9 cellular contexts compared by ENCODE assay signal in genomic region chr20:64064145-64064698, GRCh38. TPM values are rescaled to one million over a fixed set of nuclear protein-coding genes. Genes with fewer than 3 reads are reported as not detected.
DNase-seq lines count a peak whose midpoint lies in the region; ATAC-seq and TF ChIP-seq lines count a peak whose summit lies in the region.
"Had no signal": no experiment of that assay in that cellular context is flagged by ENCODE, and none has a peak within 500 bp of the region (broad histone marks: within the 10 kb centered on the region; RNA-seq: fewer than 3 reads in every experiment).

No MANE protein-coding gene starts in this region.

- H3K27ac ChIP-seq in iPS-18a (ENCODE audit: low read length) (no peak overlapping the region), thoracic aorta (peak overlapping the region; percentile 68 to 72)

- H3K9me3 ChIP-seq in iPS-18a (ENCODE audit: control insufficient read depth, low read depth, low read length) (no peaks in the 10 kb centered on the region), thoracic aorta (no peaks in the 10 kb centered on the region)

- intact Hi-C loops in posterior cingulate gyrus (cut with DNase I): loop anchor here (5.0 kb wide), 2 partner anchors 82 to 167 kb away; partner anchors contain the start of genes DNAJC5 and PRPF6

- H3K36me3 ChIP-seq in iPS-18a (ENCODE audit: control insufficient read depth, low read depth, low read length) (no peaks in the 10 kb centered on the region), thoracic aorta (peaks cover 4% of the 10 kb centered on the region)

- H3K4me1 ChIP-seq in iPS-18a (ENCODE audit: control insufficient read depth, low read depth, low read length): no peaks in the 10 kb centered on the region
- peaks cover 18 to 24% of the 10 kb centered on the region in 2 donors for H3K4me1 ChIP-seq in thoracic aorta (ENCODE audit: control insufficient read depth in 1 of 2, low read depth in 2 of 2)

- H3K9ac ChIP-seq in iPS-18a (ENCODE audit: low read length): no peak overlapping the region

- no peaks in the 10 kb centered on the region for H3K27me3 Mint-ChIP-seq in activated CD8-positive, alpha-beta memory T cell treated with anti-CD3 and anti-CD28 coated beads, Interleukin-2, amount 10 ng/mL, durations not matched to agents 7 days and 5 days
- H3K27me3 Mint-ChIP-seq in activated CD4-positive, alpha-beta memory T cell treated with anti-CD3 and anti-CD28 coated beads, Interleukin-2, amount 10 ng/mL, durations not matched to agents 7 days and 5 days: no peaks in the 10 kb centered on the region

- H3K4me1 Mint-ChIP-seq in activated CD8-positive, alpha-beta memory T cell treated with anti-CD3 and anti-CD28 coated beads, Interleukin-2, amount 10 ng/mL, durations not matched to agents 7 days and 5 days: peaks cover 57% of the 10 kb centered on the region
- H3K4me1 Mint-ChIP-seq in activated CD4-positive, alpha-beta memory T cell treated with anti-CD3 and anti-CD28 coated beads, Interleukin-2, amount 10 ng/mL, durations not matched to agents 7 days and 5 days: peaks cover 65% of the 10 kb centered on the region

- H3K4me3 Mint-ChIP-seq in activated CD8-positive, alpha-beta memory T cell treated with anti-CD3 and anti-CD28 coated beads, Interleukin-2, amount 10 ng/mL, durations not matched to agents 7 days and 5 days: peak overlapping the region; percentile 85
- peak overlapping the region; percentile 82 for H3K4me3 Mint-ChIP-seq in activated CD4-positive, alpha-beta memory T cell treated with anti-CD3 and anti-CD28 coated beads, Interleukin-2, amount 10 ng/mL, durations not matched to agents 7 days and 5 days

- no peak for ATAC-seq in activated CD8-positive, alpha-beta memory T cell treated with anti-CD3 and anti-CD28 coated beads, Interleukin-2, amount 10 ng/mL, durations not matched to agents 7 days and 5 days
- ATAC-seq in thoracic aorta (ENCODE audit: insufficient number of reproducible peaks, low FRiP score, low read depth): no peak

- no peaks in the 10 kb centered on the region for H3K9me3 Mint-ChIP-seq in activated CD8-positive, alpha-beta memory T cell treated with anti-CD3 and anti-CD28 coated beads, Interleukin-2, amount 10 ng/mL, durations not matched to agents 7 days and 5 days (ENCODE audit: low read depth)
- no peaks in the 10 kb centered on the region for H3K9me3 Mint-ChIP-seq in activated CD4-positive, alpha-beta memory T cell treated with anti-CD3 and anti-CD28 coated beads, Interleukin-2, amount 10 ng/mL, durations not matched to agents 7 days and 5 days

- no peak for DNase-seq in activated CD8-positive, alpha-beta memory T cell treated with anti-CD3 and anti-CD28 coated beads, Interleukin-2, amount 10 ng/mL, durations not matched to agents 7 days and 5 days
- DNase-seq in activated CD8-positive, alpha-beta memory T cell treated with anti-CD3 and anti-CD28 coated beads, Interleukin-2, amount 50 U/mL, for 48 hours: no peak
- no peak for DNase-seq in activated CD4-positive, alpha-beta memory T cell treated with anti-CD3 and anti-CD28 coated beads, Interleukin-2, amount 10 ng/mL, durations not matched to agents 7 days and 5 days
- no peak for DNase-seq in thoracic aorta (ENCODE audit: low spot score)
- no peak for DNase-seq in kidney glomerular epithelial cell (lab: John Stamatoyannopoulos, UW)
- DNase-seq in GM19238 (ENCODE audit: insufficient read length, low spot score): no peak
- no peak for DNase-seq in posterior cingulate gyrus

- peak overlapping the region; percentile 73 for H3K4me3 ChIP-seq in iPS-18a (ENCODE audit: low read length)
- H3K4me3 ChIP-seq in thoracic aorta: peak overlapping the region; percentile 93

- CTCF ChIA-PET in activated CD8-positive, alpha-beta memory T cell treated with anti-CD3 and anti-CD28 coated beads, Interleukin-2, amount 10 ng/mL, durations not matched to agents 7 days and 5 days (lab: Charles Lee): interaction anchor here (1.0 to 7.1 kb wide), 4 partner anchors 9 to 84 kb away, joined by 3 to 63 read pairs (median 14); partner anchors contain the start of genes OPRL1, RGS19 and SAMD10
- CTCF ChIA-PET in activated CD4-positive, alpha-beta memory T cell treated with anti-CD3 and anti-CD28 coated beads, Interleukin-2, amount 10 ng/mL, durations not matched to agents 7 days and 5 days (lab: Charles Lee): no interaction called here

- H3K27me3 ChIP-seq in iPS-18a (ENCODE audit: control insufficient read depth, insufficient read depth, low read length) (no peaks in the 10 kb centered on the region), thoracic aorta (replicated peaks; ENCODE audit: insufficient read depth) (no peaks in the 10 kb centered on the region)

- TF ChIP-seq CTCF in thoracic aorta (IDR thresholded peaks at IDR 0.05): no peak

- H3K27ac Mint-ChIP-seq in activated CD8-positive, alpha-beta memory T cell treated with anti-CD3 and anti-CD28 coated beads, Interleukin-2, amount 10 ng/mL, durations not matched to agents 7 days and 5 days: peak overlapping the region; percentile 85
- H3K27ac Mint-ChIP-seq in activated CD4-positive, alpha-beta memory T cell treated with anti-CD3 and anti-CD28 coated beads, Interleukin-2, amount 10 ng/mL, durations not matched to agents 7 days and 5 days: peak overlapping the region; percentile 89

- POLR2A ChIA-PET in activated CD4-positive, alpha-beta memory T cell treated with anti-CD3 and anti-CD28 coated beads, Interleukin-2, amount 10 ng/mL, durations not matched to agents 7 days and 5 days (lab: Charles Lee): interaction anchor here (1.0 to 4.6 kb wide), 6 partner anchors 9 to 83 kb away, joined by 3 to 74 read pairs (median 4); partner anchors contain the start of genes LKAAEAR1, OPRL1, PRPF6 and RGS19

- no peaks in the 10 kb centered on the region for H3K36me3 Mint-ChIP-seq in activated CD8-positive, alpha-beta memory T cell treated with anti-CD3 and anti-CD28 coated beads, Interleukin-2, amount 10 ng/mL, durations not matched to agents 7 days and 5 days
- H3K36me3 Mint-ChIP-seq in activated CD4-positive, alpha-beta memory T cell treated with anti-CD3 and anti-CD28 coated beads, Interleukin-2, amount 10 ng/mL, durations not matched to agents 7 days and 5 days (ENCODE audit: low read depth): peaks cover 5% of the 10 kb centered on the region

RNA-seq across cellular contexts. Expression of gene TCEA2, which starts 1.2 kb away (rescaled TPM):
- total RNA-seq in activated CD8-positive, alpha-beta memory T cell treated with anti-CD3 and anti-CD28 coated beads, Interleukin-2, amount 10 ng/mL, durations not matched to agents 7 days and 5 days: 10 to 100 TPM; 54.3 to 57.4 TPM
- 10 to 100 TPM; 66.3 to 74.1 TPM for total RNA-seq in activated CD4-positive, alpha-beta memory T cell treated with anti-CD3 and anti-CD28 coated beads, Interleukin-2, amount 10 ng/mL, durations not matched to agents 7 days and 5 days
- total RNA-seq in thoracic aorta: 10 to 100 TPM; 30.1 to 48.6 TPM

RNA-seq across cellular contexts. Expression of gene SOX18, which starts 14.8 kb away (rescaled TPM):
- total RNA-seq in activated CD8-positive, alpha-beta memory T cell treated with anti-CD3 and anti-CD28 coated beads, Interleukin-2, amount 10 ng/mL, durations not matched to agents 7 days and 5 days: 1 to 10 TPM in 1 of 2 experiments, under 1 TPM in 1; 0.20 to 1.8 TPM
- total RNA-seq in activated CD4-positive, alpha-beta memory T cell treated with anti-CD3 and anti-CD28 coated beads, Interleukin-2, amount 10 ng/mL, durations not matched to agents 7 days and 5 days: under 1 TPM; 0.25 TPM
- total RNA-seq in thoracic aorta: 10 to 100 TPM in 1 of 2 donors, 1 to 10 TPM in 1; 4.2 to 15.3 TPM

RNA-seq across cellular contexts. Expression of gene RGS19, which starts 15.1 kb away (rescaled TPM):
- 100 to 1,000 TPM in 1 of 2 experiments, 10 to 100 TPM in 1; 84.5 to 119 TPM for total RNA-seq in activated CD8-positive, alpha-beta memory T cell treated with anti-CD3 and anti-CD28 coated beads, Interleukin-2, amount 10 ng/mL, durations not matched to agents 7 days and 5 days
- 100 to 1,000 TPM; 119 to 122 TPM for total RNA-seq in activated CD4-positive, alpha-beta memory T cell treated with anti-CD3 and anti-CD28 coated beads, Interleukin-2, amount 10 ng/mL, durations not matched to agents 7 days and 5 days
- 10 to 100 TPM; 20.6 to 41.2 TPM for total RNA-seq in thoracic aorta

RNA-seq across cellular contexts. Expression of gene OPRL1, which starts 15.7 kb away (rescaled TPM):
- total RNA-seq in activated CD8-positive, alpha-beta memory T cell treated with anti-CD3 and anti-CD28 coated beads, Interleukin-2, amount 10 ng/mL, durations not matched to agents 7 days and 5 days: under 1 TPM; 0.75 to 0.99 TPM
- 1 to 10 TPM; 1.2 to 1.6 TPM for total RNA-seq in activated CD4-positive, alpha-beta memory T cell treated with anti-CD3 and anti-CD28 coated beads, Interleukin-2, amount 10 ng/mL, durations not matched to agents 7 days and 5 days
- 1 to 10 TPM; 1.1 to 3.2 TPM for total RNA-seq in thoracic aorta

RNA-seq across cellular contexts. Expression of gene LKAAEAR1, which starts 20.0 kb away (rescaled TPM):
- not detected for total RNA-seq in activated CD8-positive, alpha-beta memory T cell treated with anti-CD3 and anti-CD28 coated beads, Interleukin-2, amount 10 ng/mL, durations not matched to agents 7 days and 5 days
- total RNA-seq in activated CD4-positive, alpha-beta memory T cell treated with anti-CD3 and anti-CD28 coated beads, Interleukin-2, amount 10 ng/mL, durations not matched to agents 7 days and 5 days: under 1 TPM in 1 of 2 experiments, not detected in 1; 0.38 TPM
- not detected for total RNA-seq in thoracic aorta
- total RNA-seq: T-helper 1 cell treated with Interleukin-12 subunit alpha and Interleukin-12 subunit beta and Interleukin-4 antibody, amounts not matched to agents 30 ng/mL and 1 ng/mL, for 36 hours had no signal
